ENCODE assay signal across 21 cellular contexts in the genomic region with DNA sequence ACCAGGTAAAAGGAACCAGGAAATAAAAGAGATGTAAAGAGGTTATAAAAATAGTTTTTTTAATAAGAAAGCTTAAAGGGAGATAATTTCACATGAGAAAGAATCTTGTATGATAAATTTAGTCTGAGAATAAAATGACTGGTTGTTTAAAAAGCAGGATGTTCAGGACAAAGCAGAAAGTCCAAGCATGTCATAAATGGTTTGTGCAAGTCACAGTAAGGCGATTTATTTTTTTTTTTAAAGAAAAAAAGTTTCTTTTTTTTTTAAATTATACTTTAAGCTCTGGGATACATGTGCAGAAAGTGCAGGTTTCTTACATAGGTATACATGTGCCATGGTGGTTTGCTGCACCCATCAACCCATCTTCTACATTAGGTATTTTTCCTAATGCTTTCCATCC. TPM values are rescaled to one million over a fixed set of nuclear protein-coding genes. Genes with fewer than 3 reads are reported as not detected.
"Had no signal": no experiment of that assay in that cellular context is flagged by ENCODE, and none has a peak within 500 bp of the region (broad histone marks: within the 10 kb centered on the region; RNA-seq: fewer than 3 reads in every experiment).

No MANE protein-coding gene starts in this region.

- H3K4me1 ChIP-seq: heart right ventricle, parathyroid adenoma, upper lobe of right lung had no signal

- ATAC-seq: activated T-cell treated with anti-CD3 and anti-CD28 coated beads, Interleukin-2, amount 50 U/mL, for 72 hours; heart right ventricle; left colon; right cardiac atrium; stimulated activated naive CD8-positive, alpha-beta T cell treated with anti-CD3 and anti-CD28 coated beads, Interleukin-15, Interleukin-2, amounts not matched to agents 100 U/mL and 50 U/mL, for 24 hours; upper lobe of right lung had no signal

- H3K4me1 Mint-ChIP-seq: activated naive CD4-positive, alpha-beta T cell treated with anti-CD3 and anti-CD28 coated beads, Interleukin-2, amount 10 ng/mL, durations not matched to agents 7 days and 5 days; memory B cell; nephron had no signal

- H3K79me2 ChIP-seq: parathyroid adenoma had no signal

- H3K36me3 Mint-ChIP-seq: activated naive CD4-positive, alpha-beta T cell treated with anti-CD3 and anti-CD28 coated beads, Interleukin-2, amount 10 ng/mL, durations not matched to agents 7 days and 5 days had no signal

- H3K36me3 ChIP-seq: heart right ventricle, upper lobe of right lung had no signal

- H3K4me3 ChIP-seq: heart right ventricle, upper lobe of right lung had no signal

- H3K27me3 Mint-ChIP-seq: activated naive CD4-positive, alpha-beta T cell treated with anti-CD3 and anti-CD28 coated beads, Interleukin-2, amount 10 ng/mL, durations not matched to agents 7 days and 5 days had no signal

- H3K4me3 Mint-ChIP-seq: activated CD4-positive, alpha-beta memory T cell treated with anti-CD3 and anti-CD28 coated beads for 36 hours; activated naive CD4-positive, alpha-beta T cell treated with anti-CD3 and anti-CD28 coated beads, Interleukin-2, amount 10 ng/mL, durations not matched to agents 7 days and 5 days; activated T-cell treated with anti-CD3 and anti-CD28 coated beads, Interleukin-2, amount 50 U/mL, for 72 hours; memory B cell; nephron had no signal

- DNase-seq: activated CD4-positive, alpha-beta memory T cell treated with anti-CD3 and anti-CD28 coated beads for 36 hours; activated CD4-positive, alpha-beta T cell treated with anti-CD3 and anti-CD28 coated beads for 48 hours; activated effector memory CD4-positive, alpha-beta T cell treated with anti-CD3 and anti-CD28 coated beads, Interleukin-2, amount 50 U/mL, for 16 hours; activated naive CD4-positive, alpha-beta T cell treated with anti-CD3 and anti-CD28 coated beads, Interleukin-2, amount 10 ng/mL, durations not matched to agents 7 days and 5 days; activated T-cell treated with anti-CD3 and anti-CD28 coated beads, Interleukin-2, amount 50 U/mL, for 72 hours; amygdala; cortex of kidney; foreskin fibroblast; heart right ventricle; left colon; right cardiac atrium; stimulated activated CD4-positive, alpha-beta T cell treated with anti-CD3 and anti-CD28 coated beads, Interleukin-12 subunit alpha, Interleukin-12 subunit beta, amount 100 ng/mL, for 4 hours; stimulated activated CD4-positive, alpha-beta T cell treated with anti-CD3 and anti-CD28 coated beads, Interleukin-4, amount 100 ng/mL, for 4 hours; stimulated activated naive CD8-positive, alpha-beta T cell treated with anti-CD3 and anti-CD28 coated beads, Interleukin-15, Interleukin-2, amounts not matched to agents 100 U/mL and 50 U/mL, for 24 hours; upper lobe of right lung had no signal

- H3K27ac ChIP-seq: epithelial cell of prostate, heart right ventricle, parathyroid adenoma, upper lobe of right lung had no signal

- H3K27ac Mint-ChIP-seq: activated CD4-positive, alpha-beta memory T cell treated with anti-CD3 and anti-CD28 coated beads for 36 hours; activated naive CD4-positive, alpha-beta T cell treated with anti-CD3 and anti-CD28 coated beads, Interleukin-2, amount 10 ng/mL, durations not matched to agents 7 days and 5 days; activated T-cell treated with anti-CD3 and anti-CD28 coated beads, Interleukin-2, amount 50 U/mL, for 72 hours; memory B cell; nephron had no signal

- H3K27me3 ChIP-seq: upper lobe of right lung had no signal

- H2AFZ ChIP-seq: parathyroid adenoma had no signal

- H3K9ac ChIP-seq: parathyroid adenoma had no signal

RNA-seq across cellular contexts. Expression of gene GLYATL2, which starts 30.8 kb away (rescaled TPM):
- total RNA-seq: activated CD4-positive, alpha-beta memory T cell treated with anti-CD3 and anti-CD28 coated beads for 36 hours; activated T-cell treated with anti-CD3 and anti-CD28 coated beads, Interleukin-2, amount 50 U/mL, for 72 hours; left colon; pulmonary artery endothelial cell; subcutaneous adipose tissue; upper lobe of right lung had no signal
